Comparison of ENCODE assay signal across 28 cellular contexts in the genomic region with DNA sequence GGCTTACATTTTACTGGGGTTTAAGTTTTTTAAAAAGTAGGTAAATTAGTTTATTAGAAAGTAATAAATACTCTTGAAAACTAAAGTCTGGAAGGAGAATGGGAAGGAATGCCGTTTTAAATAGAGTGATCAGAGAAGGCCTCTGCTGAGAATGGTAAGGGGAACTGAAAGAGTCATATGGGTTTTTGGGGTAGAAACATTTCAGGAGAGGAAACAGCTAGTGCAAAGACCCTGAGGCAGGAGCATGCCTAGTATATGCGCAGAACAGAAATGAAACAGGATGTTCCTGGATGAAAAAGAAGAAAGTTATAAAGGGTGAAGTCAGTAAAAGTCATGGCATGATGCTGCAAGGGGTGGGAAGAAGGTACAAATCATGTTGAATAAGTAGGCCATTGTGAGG. TPM values are rescaled to one million over a fixed set of nuclear protein-coding genes. Genes with fewer than 3 reads are reported as not detected.
DNase-seq lines count a peak whose midpoint lies in the region; ATAC-seq, FAIRE-seq and TF ChIP-seq lines count a peak whose summit lies in the region.
"Had no signal": no experiment of that assay in that cellular context is flagged by ENCODE, and none has a peak within 500 bp of the region (broad histone marks: within the 10 kb centered on the region; RNA-seq: fewer than 3 reads in every experiment).

No MANE protein-coding gene starts in this region.

- H3K4me1 ChIP-seq in GM12878 (ENCODE audit: control insufficient read depth, insufficient read depth, low read length), result peaks cover 10% of the 10 kb centered on the region
- H3K4me1 ChIP-seq in thyroid gland, result no peaks in the 10 kb centered on the region
- H3K4me1 ChIP-seq in HepG2 (ENCODE audit: insufficient read depth, low read length), result no peaks in the 10 kb centered on the region
- H3K4me1 ChIP-seq: esophagus squamous epithelium, gastrocnemius medialis had no signal

- no peak overlapping the region for H3K4me2 ChIP-seq in GM12878 (ENCODE audit: control insufficient read depth, insufficient read depth)
- no peak overlapping the region for H3K4me2 ChIP-seq in HepG2 (ENCODE audit: low read depth, low read length)

- H3K36me3 Mint-ChIP-seq in activated CD4-positive, alpha-beta T cell treated with anti-CD3 and anti-CD28 coated beads, Interleukin-2, amount 10 ng/mL, durations not matched to agents 7 days and 5 days (ENCODE audit: low read depth), result no peaks in the 10 kb centered on the region
- H3K36me3 Mint-ChIP-seq: activated CD8-positive, alpha-beta memory T cell treated with anti-CD3 and anti-CD28 coated beads, Interleukin-2, amount 10 ng/mL, durations not matched to agents 7 days and 5 days; activated naive CD4-positive, alpha-beta T cell treated with anti-CD3 and anti-CD28 coated beads, Interleukin-2, amount 10 ng/mL, durations not matched to agents 7 days and 5 days; natural killer cell had no signal

- H3K9me3 ChIP-seq in GM12878 (replicated peaks; ENCODE audit: control insufficient read depth, insufficient read depth, low read length) (no peaks in the 10 kb centered on the region), thyroid gland (no peaks in the 10 kb centered on the region), HepG2 (ENCODE audit: low read length) (no peaks in the 10 kb centered on the region)
- H3K9me3 ChIP-seq: esophagus squamous epithelium, gastrocnemius medialis, MG63 had no signal

- no peak for FAIRE-seq in GM12878 (lab: Jason Lieb, UNC)
- FAIRE-seq in HepG2 (lab: Jason Lieb, UNC), result no peak
- FAIRE-seq: bronchial epithelial cell, H54 had no signal

- RAD21 ChIA-PET in GM12878 (lab: Charles Lee; ENCODE audit: unreplicated experiment), result no interaction called here

- TF ChIP-seq EP300 in GM12878 (IDR thresholded peaks at IDR 0.05; ENCODE audit: borderline replicate concordance in 1 of 2, control insufficient read depth in 1 of 2, low read depth in 2 of 2, low read length in 2 of 2) (no peak), HepG2 (IDR thresholded peaks at IDR 0.05; ENCODE audit: low read depth in 2 of 2, low read length in 2 of 2) (no peak), HepG2 (CRISPR knock-in tag; IDR thresholded peaks at IDR 0.05; ENCODE audit: borderline replicate concordance) (no peak)

- H3K9me3 Mint-ChIP-seq in activated CD4-positive, alpha-beta T cell treated with anti-CD3 and anti-CD28 coated beads, Interleukin-2, amount 10 ng/mL, durations not matched to agents 7 days and 5 days, result no peaks in the 10 kb centered on the region
- H3K9me3 Mint-ChIP-seq: activated CD4-positive, alpha-beta T cell treated with anti-CD3 and anti-CD28 coated beads, Interleukin-2, amount 10 ng/mL, durations not matched to agents 24 days and 14 days; activated naive CD4-positive, alpha-beta T cell treated with anti-CD3 and anti-CD28 coated beads, Interleukin-2, amount 10 ng/mL, durations not matched to agents 7 days and 5 days; endodermal cell had no signal

- H4K20me1 ChIP-seq in GM12878 (ENCODE audit: control insufficient read depth, insufficient read depth) (no peaks in the 10 kb centered on the region), HepG2 (ENCODE audit: insufficient read depth, low read length) (no peaks in the 10 kb centered on the region)

- no peak overlapping the region for H3K27ac Mint-ChIP-seq in activated CD4-positive, alpha-beta T cell treated with anti-CD3 and anti-CD28 coated beads, Interleukin-2, amount 10 ng/mL, durations not matched to agents 7 days and 5 days
- H3K27ac Mint-ChIP-seq: activated CD4-positive, alpha-beta T cell treated with anti-CD3 and anti-CD28 coated beads, Interleukin-2, amount 10 ng/mL, durations not matched to agents 24 days and 14 days; activated CD8-positive, alpha-beta memory T cell treated with anti-CD3 and anti-CD28 coated beads, Interleukin-2, amount 10 ng/mL, durations not matched to agents 7 days and 5 days; activated naive CD4-positive, alpha-beta T cell treated with anti-CD3 and anti-CD28 coated beads, Interleukin-2, amount 10 ng/mL, durations not matched to agents 7 days and 5 days; CD14-positive monocyte; endodermal cell; natural killer cell had no signal

- H3K79me2 ChIP-seq in GM12878 (ENCODE audit: control insufficient read depth, insufficient read depth, low read length) (no peaks in the 10 kb centered on the region), HepG2 (ENCODE audit: insufficient read depth, low read length) (no peaks in the 10 kb centered on the region)

- ATAC-seq in GM18519 (IDR thresholded peaks at IDR 0.05; ENCODE audit: low FRiP score, unreplicated experiment) (peak; percentile 53), GM21619 (IDR thresholded peaks at IDR 0.05; ENCODE audit: unreplicated experiment) (peak; percentile 46), HG03095 (IDR thresholded peaks at IDR 0.05; ENCODE audit: unreplicated experiment) (peak; percentile 64), GM12878 (peak; percentile 73), HepG2 (no peak)
- ATAC-seq: activated CD8-positive, alpha-beta memory T cell treated with anti-CD3 and anti-CD28 coated beads, Interleukin-2, amount 10 ng/mL, durations not matched to agents 7 days and 5 days; gastrocnemius medialis; natural killer cell had no signal

- no peak overlapping the region for H3K4me3 Mint-ChIP-seq in activated CD4-positive, alpha-beta T cell treated with anti-CD3 and anti-CD28 coated beads, Interleukin-2, amount 10 ng/mL, durations not matched to agents 7 days and 5 days
- H3K4me3 Mint-ChIP-seq: activated CD4-positive, alpha-beta T cell treated with anti-CD3 and anti-CD28 coated beads, Interleukin-2, amount 10 ng/mL, durations not matched to agents 24 days and 14 days; activated CD8-positive, alpha-beta memory T cell treated with anti-CD3 and anti-CD28 coated beads, Interleukin-2, amount 10 ng/mL, durations not matched to agents 7 days and 5 days; activated naive CD4-positive, alpha-beta T cell treated with anti-CD3 and anti-CD28 coated beads, Interleukin-2, amount 10 ng/mL, durations not matched to agents 7 days and 5 days; CD14-positive monocyte; natural killer cell had no signal

- CTCF ChIA-PET in GM12878 (lab: Yijun Ruan, JAX) (interaction anchor here (2.1 kb wide), 1 partner anchor 12 kb away, joined by 4 read pairs; no protein-coding TSS in a partner anchor), HepG2 (lab: Yijun Ruan, JAX; ENCODE audit: low intra/inter-chr PET ratio, low total read pairs) (no interaction called here)
- CTCF ChIA-PET in activated CD4-positive, alpha-beta T cell treated with anti-CD3 and anti-CD28 coated beads, Interleukin-2, amount 10 ng/mL, durations not matched to agents 7 days and 5 days (lab: Charles Lee), result no interaction called here

- no peak for TF ChIP-seq POLR2A in GM12878 (IDR thresholded peaks at IDR 0.05; ENCODE audit: low read depth, low read length)
- TF ChIP-seq POLR2A in thyroid gland (IDR thresholded peaks at IDR 0.05), result no peak
- TF ChIP-seq POLR2A in HepG2 (IDR thresholded peaks at IDR 0.05; ENCODE audit: insufficient read depth in 1 of 2, low read depth in 2 of 2, low read length in 2 of 2), result no peak

- DNase-seq in GM12878 (ENCODE audit: low read depth, low spot score) (no peak), thyroid gland (no peak), HepG2 (ENCODE audit: low spot score) (no peak), substantia nigra (lab: John Stamatoyannopoulos, UW) (no peak)
- DNase-seq in activated CD4-positive, alpha-beta T cell treated with anti-CD3 and anti-CD28 coated beads, Interleukin-2, amount 10 ng/mL, durations not matched to agents 7 days and 5 days, result no peak
- DNase-seq: activated CD4-positive, alpha-beta T cell treated with anti-CD3 and anti-CD28 coated beads, Interleukin-2, amount 10 ng/mL, durations not matched to agents 24 days and 14 days; activated CD8-positive, alpha-beta memory T cell treated with anti-CD3 and anti-CD28 coated beads, Interleukin-2, amount 10 ng/mL, durations not matched to agents 7 days and 5 days; activated naive CD4-positive, alpha-beta T cell treated with anti-CD3 and anti-CD28 coated beads, Interleukin-2, amount 10 ng/mL, durations not matched to agents 7 days and 5 days; amygdala; esophagus squamous epithelium; gastrocnemius medialis; KBM-7; MG63; natural killer cell; NCI-H510A; NK-92 treated with Interleukin-12 subunit alpha and Interleukin-12 subunit beta, amount 100 ng/mL, for 24 hours; trophoblast cell had no signal

- intact Hi-C loops in GM12878 (cut with micrococcal nuclease; ENCODE audit: unreplicated experiment), result no loop called here
- intact Hi-C loops in thyroid gland (cut with DNase I), result no loop called here
- intact Hi-C loops in HepG2 (cut with micrococcal nuclease; ENCODE audit: unreplicated experiment), result no loop called here

- no peaks in the 10 kb centered on the region for H3K27me3 ChIP-seq in GM12878 (replicated peaks in 1 of 2; ENCODE audit: control insufficient read depth in 2 of 2, insufficient read depth in 2 of 2, low read length in 1 of 2)
- no peaks in the 10 kb centered on the region for H3K27me3 ChIP-seq in thyroid gland
- peaks cover 0 to 4% of the 10 kb centered on the region in 2 experiments; a peak in 3 of 5 replicates for H3K27me3 ChIP-seq in HepG2 (ENCODE audit: control insufficient read depth in 1 of 2, insufficient read depth in 2 of 2, low read length in 2 of 2)
- H3K27me3 ChIP-seq: esophagus squamous epithelium, gastrocnemius medialis had no signal

- TF ChIP-seq CTCF in GM12878 (IDR thresholded peaks at IDR 0.05 in 2 of 3, conservative IDR thresholded peaks at IDR 0.05 in 1 of 3; ENCODE audit: control insufficient read depth in 2 of 3, extremely low read depth in 1 of 3, insufficient read depth in 1 of 3, low read depth in 3 of 3, low read length in 3 of 3) (no peak), thyroid gland (IDR thresholded peaks at IDR 0.05) (no peak), HepG2 (CRISPR knock-in tag; IDR thresholded peaks at IDR 0.05) (no peak)

- POLR2A ChIA-PET in GM12878 (lab: Charles Lee), result no interaction called here
- POLR2A ChIA-PET in HepG2 (lab: Yijun Ruan, JAX), result no interaction called here
- POLR2A ChIA-PET in activated CD4-positive, alpha-beta T cell treated with anti-CD3 and anti-CD28 coated beads, Interleukin-2, amount 10 ng/mL, durations not matched to agents 7 days and 5 days (lab: Charles Lee), result no interaction called here

- SMC1A ChIA-PET in GM12878 (lab: Charles Lee; ENCODE audit: uncharacterized antibody, unreplicated experiment), result interaction anchor here (0.9 kb wide), 1 partner anchor 9 kb away, joined by 3 read pairs; no protein-coding TSS in a partner anchor

- H3K9ac ChIP-seq in GM12878 (ENCODE audit: control insufficient read depth, insufficient read depth, low read length) (no peak overlapping the region), HepG2 (ENCODE audit: insufficient read depth, low read depth, low read length) (no peak overlapping the region)

- no peaks in the 10 kb centered on the region for H3K4me1 Mint-ChIP-seq in activated CD4-positive, alpha-beta T cell treated with anti-CD3 and anti-CD28 coated beads, Interleukin-2, amount 10 ng/mL, durations not matched to agents 7 days and 5 days
- H3K4me1 Mint-ChIP-seq: activated CD4-positive, alpha-beta T cell treated with anti-CD3 and anti-CD28 coated beads, Interleukin-2, amount 10 ng/mL, durations not matched to agents 24 days and 14 days; activated CD8-positive, alpha-beta memory T cell treated with anti-CD3 and anti-CD28 coated beads, Interleukin-2, amount 10 ng/mL, durations not matched to agents 7 days and 5 days; activated naive CD4-positive, alpha-beta T cell treated with anti-CD3 and anti-CD28 coated beads, Interleukin-2, amount 10 ng/mL, durations not matched to agents 7 days and 5 days; natural killer cell had no signal

- WGBS in GM12878 (ENCODE audit: insufficient coverage, insufficient replicate concordance, low lambda C conversion rate, missing lambda C conversion rate), result 2% methylated on average over 2 of the region's 2 CpGs
- 82 to 84% methylated on average over 2 of the region's 2 CpGs for WGBS in thyroid gland, 2 donors
- 2% methylated on average over 2 of the region's 2 CpGs for WGBS in HepG2 (ENCODE audit: low lambda C conversion rate)

- no peak overlapping the region for H2AFZ ChIP-seq in GM12878 (ENCODE audit: control insufficient read depth, low read depth, low read length)
- no peak overlapping the region for H2AFZ ChIP-seq in HepG2 (ENCODE audit: low read length)

- TF ChIP-seq RAD21 in GM12878 (IDR thresholded peaks at IDR 0.05; ENCODE audit: insufficient read depth, low read depth, low read length) (no peak), HepG2 (CRISPR knock-in tag; IDR thresholded peaks at IDR 0.05) (no peak)

- BruUV-seq in GM12878 (replicated peaks; lab: Mats Ljungman, UMichigan), result no TSS peak
- no TSS peak for BruUV-seq in HepG2 (replicated peaks; lab: Mats Ljungman, UMichigan)

- H3K27me3 Mint-ChIP-seq in activated CD4-positive, alpha-beta T cell treated with anti-CD3 and anti-CD28 coated beads, Interleukin-2, amount 10 ng/mL, durations not matched to agents 7 days and 5 days, result no peaks in the 10 kb centered on the region
- H3K27me3 Mint-ChIP-seq: activated CD4-positive, alpha-beta T cell treated with anti-CD3 and anti-CD28 coated beads, Interleukin-2, amount 10 ng/mL, durations not matched to agents 24 days and 14 days; activated CD8-positive, alpha-beta memory T cell treated with anti-CD3 and anti-CD28 coated beads, Interleukin-2, amount 10 ng/mL, durations not matched to agents 7 days and 5 days; activated naive CD4-positive, alpha-beta T cell treated with anti-CD3 and anti-CD28 coated beads, Interleukin-2, amount 10 ng/mL, durations not matched to agents 7 days and 5 days had no signal

- no peaks in the 10 kb centered on the region for H3K36me3 ChIP-seq in GM12878 (ENCODE audit: control insufficient read depth in 2 of 2, insufficient read depth in 2 of 2, low read length in 1 of 2)
- no peaks in the 10 kb centered on the region for H3K36me3 ChIP-seq in thyroid gland
- H3K36me3 ChIP-seq in HepG2 (replicated peaks in 1 of 2; ENCODE audit: control insufficient read depth in 1 of 2, insufficient read depth in 2 of 2, low read length in 2 of 2), result no peaks in the 10 kb centered on the region
- H3K36me3 ChIP-seq: esophagus squamous epithelium, gastrocnemius medialis, MG63 had no signal

- H3K4me3 ChIP-seq in GM12878 (0 out of 2 replicates have a peak overlapping the region, but pooled peaks have one; percentile 5), thyroid gland (replicated peaks in 1 of 3) (no peak overlapping the region), HepG2 (replicated peaks in 1 of 3; ENCODE audit: insufficient read depth in 1 of 3, low read depth in 2 of 3, low read length in 3 of 3) (no peak overlapping the region)
- H3K4me3 ChIP-seq: coronary artery, esophagus squamous epithelium, gastrocnemius medialis, MG63 had no signal

- in situ Hi-C loops in GM12878 (cut with MboI), result no loop called here
- in situ Hi-C loops in HepG2 (cut with HindIII; ENCODE audit: extremely low pct_ligation_motif_present, low pct_unique_long_range_greater_than_20kb), result no loop called here

- H3K27ac ChIP-seq in GM12878 (ENCODE audit: control insufficient read depth, insufficient read depth) (no peak overlapping the region), thyroid gland (no peak overlapping the region), HepG2 (ENCODE audit: extremely low read length, insufficient read depth, low read length) (no peak overlapping the region), substantia nigra (ENCODE audit: low read depth, low read length, poor library complexity, severe bottlenecking) (no peak overlapping the region)
- H3K27ac ChIP-seq: coronary artery, esophagus squamous epithelium, gastrocnemius medialis had no signal

RNA-seq across cellular contexts. Expression of a gene that starts 38.9 kb away (rescaled TPM):
- 0.54 TPM in 1 of 2 replicates, not detected in the other for total RNA-seq in GM12878 (2013; cell fraction: nucleolus; rRNA removed)
- 0.06 TPM in 1 of 2 replicates, not detected in the other for total RNA-seq in GM12878 (2014; rRNA removed)
- total RNA-seq in GM12878 (2014; rRNA removed; fragmentation: Illumina TruSeq; extraction: Trizol), result 0.04 TPM in 1 of 2 replicates, not detected in the other
- 0.15 TPM in 1 of 2 replicates, not detected in the other for total RNA-seq in GM12878 (2021)
- polyA plus RNA-seq in GM12878 (2011; ENCODE audit: low read depth), result 0.41 TPM
- polyA plus RNA-seq in GM12878 (2011; rRNA removed), result 0.30 and 0.36 TPM in 2 replicates
- 0.03 TPM in 1 of 2 replicates, not detected in the other for polyA plus RNA-seq in GM12878 (2011; cell fraction: cytosol; rRNA removed)
- 0.07 and 0.21 TPM in 2 replicates for polyA plus RNA-seq in GM12878 (2011; cell fraction: nucleus; rRNA removed)
- 0.09 and 0.13 TPM in 2 replicates for polyA plus RNA-seq in GM12878 (2012)
- polyA plus RNA-seq in GM12878 (2014; fragmentation: Illumina TruSeq; extraction: Trizol), result 0.13 TPM in 2 replicates
- under 1 TPM in 1 of 2 experiments, not detected in 1; 0.03 TPM for polyA plus RNA-seq in GM12878 (2014; fragmentation: Nextera tagmentation; extraction: Ambion mirVana)
- polyA plus RNA-seq in GM12878 (2014; rRNA removed), result not detected in 2 replicates
- polyA plus RNA-seq in GM12878 (2016; fragmentation: Nextera tagmentation; extraction: Ambion mirVana), result under 1 TPM in 1 of 2 experiments, not detected in 1; 0.17 TPM
- not detected in 2 replicates for polyA minus RNA-seq in GM12878 (2011; rRNA and poly(A)+ RNA removed)
- 0.42 TPM in 1 of 2 replicates, not detected in the other for polyA minus RNA-seq in GM12878 (2011; cell fraction: cytosol; rRNA and poly(A)+ RNA removed)
- not detected in 2 replicates for polyA minus RNA-seq in GM12878 (2011; cell fraction: nucleus; rRNA and poly(A)+ RNA removed)
- not detected for total RNA-seq in thyroid gland
- total RNA-seq in HepG2 (2016; rRNA removed; fragmentation: Illumina TruSeq; extraction: Trizol), result 0.15 and 0.34 TPM in 2 replicates
- not detected in 2 replicates for total RNA-seq in HepG2 (2016; cell fraction: cytosol; rRNA removed; fragmentation: Illumina TruSeq; extraction: Trizol; ENCODE audit: low read depth)
- total RNA-seq in HepG2 (2016; cell fraction: insoluble cytoplasmic fraction; rRNA removed; fragmentation: Illumina TruSeq; extraction: Trizol), result 0.09 and 0.18 TPM in 2 replicates
- 0.07 TPM in 1 of 2 replicates, not detected in the other for total RNA-seq in HepG2 (2016; cell fraction: membrane; rRNA removed; fragmentation: Illumina TruSeq; extraction: Trizol)
- total RNA-seq in HepG2 (2016; cell fraction: nucleus; rRNA removed; fragmentation: Illumina TruSeq; extraction: Trizol), result 0.25 TPM in 1 of 2 replicates, not detected in the other
- polyA plus RNA-seq in HepG2 (2011; rRNA removed), result 0.05 and 0.09 TPM in 2 replicates
- 0.05 TPM in 1 of 2 replicates, not detected in the other for polyA plus RNA-seq in HepG2 (2011; cell fraction: cytosol; rRNA removed)
- polyA plus RNA-seq in HepG2 (2011; cell fraction: nucleus; rRNA removed), result 0.09 and 0.11 TPM in 2 replicates
- 0.15 and 0.20 TPM in 2 replicates for polyA plus RNA-seq in HepG2 (2012)
- polyA plus RNA-seq in HepG2 (2016; cell fraction: cytosol; fragmentation: Illumina TruSeq; extraction: Trizol; ENCODE audit: low read depth), result not detected in 2 replicates
- polyA plus RNA-seq in HepG2 (2016; cell fraction: insoluble cytoplasmic fraction; fragmentation: Illumina TruSeq; extraction: Trizol; ENCODE audit: low read depth), result 0.10 TPM in 1 of 2 replicates, not detected in the other
- polyA plus RNA-seq in HepG2 (2016; cell fraction: membrane; fragmentation: Illumina TruSeq; extraction: Trizol; ENCODE audit: low read depth), result 0.07 TPM in 1 of 2 replicates, not detected in the other
- polyA plus RNA-seq in HepG2 (2016; cell fraction: nucleus; fragmentation: Illumina TruSeq; extraction: Trizol; ENCODE audit: insufficient read depth, low read depth), result 0.21 TPM in 1 of 2 replicates, not detected in the other
- not detected in 2 replicates for polyA minus RNA-seq in HepG2 (2011; rRNA and poly(A)+ RNA removed; ENCODE audit: low replicate concordance)
- polyA minus RNA-seq in HepG2 (2011; cell fraction: cytosol; rRNA and poly(A)+ RNA removed), result not detected in 2 replicates
- 0.26 and 0.99 TPM in 2 replicates for polyA minus RNA-seq in HepG2 (2011; cell fraction: nucleus; rRNA and poly(A)+ RNA removed)
- under 1 TPM in 1 of 2 experiments, not detected in 1; 0.08 TPM for total RNA-seq in activated CD4-positive, alpha-beta T cell treated with anti-CD3 and anti-CD28 coated beads, Interleukin-2, amount 10 ng/mL, durations not matched to agents 7 days and 5 days
- total RNA-seq: activated CD4-positive, alpha-beta T cell treated with anti-CD3 and anti-CD28 coated beads, Interleukin-2, amount 10 ng/mL, durations not matched to agents 24 days and 14 days; activated CD8-positive, alpha-beta memory T cell treated with anti-CD3 and anti-CD28 coated beads, Interleukin-2, amount 10 ng/mL, durations not matched to agents 7 days and 5 days; bronchial epithelial cell; esophagus squamous epithelium; gastrocnemius medialis; HT1080; natural killer cell; skeletal muscle tissue; T-helper 2 cell treated with Interferon-gamma antibody and Interleukin-4, amounts not matched to agents 100 ng/mL and 5 ng/mL, for 36 hours had no signal
